33 cellular contexts compared by ENCODE assay signal in genomic region chr20:8372819-8373218, GRCh38.
A peak's percentile ranks its signal among the peaks of the same experiment; 100 is the strongest.
DNase-seq lines count a peak whose midpoint lies in the region; ATAC-seq, FAIRE-seq and TF ChIP-seq lines count a peak whose summit lies in the region.
"Had no signal": no experiment of that assay in that cellular context is flagged by ENCODE, and none has a peak within 500 bp of the region (broad histone marks: within the 10 kb centered on the region; RNA-seq: fewer than 3 reads in every experiment).

No MANE protein-coding gene starts in this region.

- H4K8ac ChIP-seq in H1 (ENCODE audit: extremely low read depth, insufficient read depth, low read length) = no peak overlapping the region

- no peak overlapping the region for H3K14ac ChIP-seq in H1 (ENCODE audit: insufficient read length)

- no peaks in the 10 kb centered on the region for H3K9me3 ChIP-seq in H1 (ENCODE audit: insufficient read depth in 2 of 2, low read depth in 1 of 2, low read length in 1 of 2)
- H3K9me3 ChIP-seq: esophagus muscularis mucosa, heart right ventricle, MG63, psoas muscle, tibial artery, vagina had no signal

- no peak overlapping the region for H3K4ac ChIP-seq in H1 (replicated peaks; ENCODE audit: insufficient read length, low read depth, low read length)

- H3K36me3 Mint-ChIP-seq in natural killer cell = no peaks in the 10 kb centered on the region
- H3K36me3 Mint-ChIP-seq in natural killer cell treated with Interleukin-12 subunit alpha and Interleukin-12 subunit beta and Interleukin-15 and Interleukin-18, amount 100 ng/mL, for 72 hours = no peaks in the 10 kb centered on the region
- no peaks in the 10 kb centered on the region for H3K36me3 Mint-ChIP-seq in activated CD8-positive, alpha-beta memory T cell treated with anti-CD3 and anti-CD28 coated beads, Interleukin-2, amount 10 ng/mL, durations not matched to agents 7 days and 5 days
- H3K36me3 Mint-ChIP-seq: brain had no signal

- no peak overlapping the region for H2BK120ac ChIP-seq in H1 (replicated peaks; ENCODE audit: low read depth, low read length)

- H2AK5ac ChIP-seq in H1 (ENCODE audit: low read depth, low read length) = no peak overlapping the region

- ATAC-seq in natural killer cell = peak in 2 of 3 donors; percentile 57 to 64
- no peak for ATAC-seq in natural killer cell treated with Interleukin-12 subunit alpha and Interleukin-12 subunit beta and Interleukin-15 and Interleukin-18, amount 100 ng/mL, for 72 hours
- ATAC-seq in activated CD8-positive, alpha-beta memory T cell treated with anti-CD3 and anti-CD28 coated beads, Interleukin-2, amount 10 ng/mL, durations not matched to agents 7 days and 5 days = no peak
- ATAC-seq: activated CD8-positive, alpha-beta T cell treated with anti-CD3 and anti-CD28 coated beads, Interleukin-2, amount 10 ng/mL, durations not matched to agents 7 days and 5 days; foreskin keratinocyte; heart right ventricle; PC-3; psoas muscle; Right ventricle myocardium inferior; sciatic nerve had no signal

- H3K27me3 Mint-ChIP-seq in natural killer cell (ENCODE audit: low read depth in 2 of 2) = no peaks in the 10 kb centered on the region
- no peaks in the 10 kb centered on the region for H3K27me3 Mint-ChIP-seq in natural killer cell treated with Interleukin-12 subunit alpha and Interleukin-12 subunit beta and Interleukin-15 and Interleukin-18, amount 100 ng/mL, for 72 hours
- H3K27me3 Mint-ChIP-seq in activated CD8-positive, alpha-beta memory T cell treated with anti-CD3 and anti-CD28 coated beads, Interleukin-2, amount 10 ng/mL, durations not matched to agents 7 days and 5 days = no peaks in the 10 kb centered on the region
- H3K27me3 Mint-ChIP-seq: brain had no signal

- WGBS in H1 (ENCODE audit: extremely low coverage in 1 of 2, insufficient coverage in 1 of 2, insufficient read length in 1 of 2, insufficient replicate concordance in 2 of 2, low coverage in 1 of 2, low lambda C conversion rate in 2 of 2, missing lambda C conversion rate in 1 of 2), 2 experiments = 94% methylated on average over 5 of the region's 5 CpGs; no CpG with 5 or more reads in 1 of the 2 experiments

- no peak overlapping the region for H3K56ac ChIP-seq in H1 (replicated peaks; ENCODE audit: insufficient read length, low read depth, low read length)

- H3K4me3 ChIP-seq in H1 (ENCODE audit: extremely low read depth in 1 of 4, insufficient read depth in 2 of 4, low read depth in 3 of 4, low read length in 4 of 4) = no peak overlapping the region
- H3K4me3 ChIP-seq: esophagus muscularis mucosa, heart right ventricle, MG63, psoas muscle, tibial artery, vagina had no signal

- intact Hi-C loops in natural killer cell (cut with micrococcal nuclease) = no loop called here

- H3K79me1 ChIP-seq in H1 (ENCODE audit: low read depth, low read length) = no peaks in the 10 kb centered on the region

- TF ChIP-seq CTCF in natural killer cell (IDR thresholded peaks at IDR 0.05) (no peak), H1 (IDR thresholded peaks at IDR 0.05; ENCODE audit: control extremely low read depth in 1 of 3, insufficient read depth in 1 of 3, low read depth in 1 of 3, low read length in 3 of 3) (no peak)

- no peak overlapping the region for H4K5ac ChIP-seq in H1 (ENCODE audit: insufficient read length, low read depth, low read length)

- TF ChIP-seq RAD21 in H1 (IDR thresholded peaks at IDR 0.05 in 1 of 2, conservative IDR thresholded peaks at IDR 0.05 in 1 of 2; ENCODE audit: low read depth in 2 of 2, low read length in 2 of 2) = no peak

- H3K4me1 ChIP-seq in H1 (replicated peaks in 1 of 4; ENCODE audit: control insufficient read depth in 3 of 4, insufficient read depth in 4 of 4, low read length in 3 of 4) = no peaks in the 10 kb centered on the region; a peak in 1 of 7 replicates
- H3K4me1 ChIP-seq: foreskin keratinocyte, vagina had no signal

- H3K79me2 ChIP-seq in H1 (ENCODE audit: control insufficient read depth in 1 of 2, insufficient read depth in 2 of 2, low read length in 2 of 2) = no peaks in the 10 kb centered on the region

- no peak overlapping the region for H3K4me3 Mint-ChIP-seq in natural killer cell
- no peak overlapping the region for H3K4me3 Mint-ChIP-seq in natural killer cell treated with Interleukin-12 subunit alpha and Interleukin-12 subunit beta and Interleukin-15 and Interleukin-18, amount 100 ng/mL, for 72 hours
- no peak overlapping the region for H3K4me3 Mint-ChIP-seq in activated CD8-positive, alpha-beta memory T cell treated with anti-CD3 and anti-CD28 coated beads, Interleukin-2, amount 10 ng/mL, durations not matched to agents 7 days and 5 days
- H3K4me3 Mint-ChIP-seq: activated CD8-positive, alpha-beta T cell treated with anti-CD3 and anti-CD28 coated beads, Interleukin-2, amount 10 ng/mL, durations not matched to agents 7 days and 5 days; brain had no signal

- DNase-seq in natural killer cell (no peak), MV-4-11 (lab: John Stamatoyannopoulos, UW) (peak; percentile 27), H1 (ENCODE audit: low read depth in 1 of 2, low spot score in 2 of 2) (no peak), NCI-H1048 (lab: John Stamatoyannopoulos, UW) (no peak), C1 segment of cervical spinal cord (lab: John Stamatoyannopoulos, UW) (no peak), NCI-H1930 (lab: John Stamatoyannopoulos, UW) (no peak)
- no peak for DNase-seq in natural killer cell treated with Interleukin-12 subunit alpha and Interleukin-12 subunit beta and Interleukin-15 and Interleukin-18, amount 100 ng/mL, for 72 hours (ENCODE audit: low spot score)
- DNase-seq in activated CD8-positive, alpha-beta memory T cell treated with anti-CD3 and anti-CD28 coated beads, Interleukin-2, amount 10 ng/mL, durations not matched to agents 7 days and 5 days = no peak
- DNase-seq: ACHN; activated CD4-positive, alpha-beta T cell treated with anti-CD3 and anti-CD28 coated beads for 4 hours; activated CD8-positive, alpha-beta T cell treated with anti-CD3 and anti-CD28 coated beads, Interleukin-2, amount 10 ng/mL, durations not matched to agents 7 days and 5 days; activated naive CD4-positive, alpha-beta T cell treated with anti-CD3 and anti-CD28 coated beads, Interleukin-2, amount 50 U/mL, for 16 hours; cerebellar nuclear complex; COR-L47; foreskin keratinocyte; heart right ventricle; kidney; MG63; NCI-H1436 treated with DMSO at 0.1 percent for 48 hours; NCI-H2171; NCI-H510A; PC-3; psoas muscle; stimulated activated CD4-positive, alpha-beta T cell treated with anti-CD3 and anti-CD28 coated beads, Interleukin-4, amount 100 ng/mL, for 24 hours; tibial artery had no signal

- no peaks in the 10 kb centered on the region; a peak in 1 of 8 replicates for H3K36me3 ChIP-seq in H1 (ENCODE audit: control insufficient read depth in 2 of 4, insufficient read depth in 4 of 4, low read length in 3 of 4)
- H3K36me3 ChIP-seq: esophagus muscularis mucosa, heart right ventricle, MG63, tibial artery, vagina had no signal

- TF ChIP-seq EP300 in H1 (IDR thresholded peaks at IDR 0.05; ENCODE audit: borderline replicate concordance in 1 of 2, low read depth in 2 of 2, low read length in 2 of 2) = no peak

- H2BK20ac ChIP-seq in H1 (ENCODE audit: low read length) = no peak overlapping the region

- POLR2A ChIA-PET in H1 (lab: Charles Lee; ENCODE audit: partially characterized antibody) = no interaction called here

- no peak for FAIRE-seq in H1 (lab: Jason Lieb, UNC)
- FAIRE-seq: G401.6, kidney had no signal

- H3K27me3 ChIP-seq in H1 (replicated peaks in 1 of 4; ENCODE audit: control insufficient read depth in 3 of 4, extremely low read depth in 1 of 4, insufficient read depth in 3 of 4, low read length in 3 of 4) = no peaks in the 10 kb centered on the region
- H3K27me3 ChIP-seq: esophagus muscularis mucosa, foreskin keratinocyte, heart right ventricle, MG63, tibial artery, vagina had no signal

- no peak for TF ChIP-seq POLR2A in H1 (IDR thresholded peaks at IDR 0.05; ENCODE audit: control extremely low read depth in 1 of 2, low read depth in 2 of 2, low read length in 2 of 2)

- H3K23me2 ChIP-seq in H1 (ENCODE audit: low read depth, low read length) = no peaks in the 10 kb centered on the region

- H4K91ac ChIP-seq in H1 (replicated peaks; ENCODE audit: insufficient read length, low read length) = no peak overlapping the region

- no peak overlapping the region for H3K23ac ChIP-seq in H1 (ENCODE audit: insufficient read length)

- H2BK5ac ChIP-seq in H1 (ENCODE audit: low read depth, low read length) = no peak overlapping the region

- H3K9me3 Mint-ChIP-seq in natural killer cell = no peaks in the 10 kb centered on the region
- H3K9me3 Mint-ChIP-seq in natural killer cell treated with Interleukin-12 subunit alpha and Interleukin-12 subunit beta and Interleukin-15 and Interleukin-18, amount 100 ng/mL, for 72 hours = no peaks in the 10 kb centered on the region
- H3K9me3 Mint-ChIP-seq in activated CD8-positive, alpha-beta memory T cell treated with anti-CD3 and anti-CD28 coated beads, Interleukin-2, amount 10 ng/mL, durations not matched to agents 7 days and 5 days (ENCODE audit: low read depth) = no peaks in the 10 kb centered on the region
- H3K9me3 Mint-ChIP-seq: activated T-helper 2 cell treated with anti-CD3 and anti-CD28 coated beads, Interferon-gamma antibody, Interleukin-2, Interleukin-4, amounts not matched to agents 10 μg/mL and 5 μg/mL and 100 μg/mL, durations not matched to agents 14 hours and 24 hours and 36 hours had no signal

- peaks cover 50 to 51% of the 10 kb centered on the region in 2 donors for H3K4me1 Mint-ChIP-seq in natural killer cell
- H3K4me1 Mint-ChIP-seq in natural killer cell treated with Interleukin-12 subunit alpha and Interleukin-12 subunit beta and Interleukin-15 and Interleukin-18, amount 100 ng/mL, for 72 hours (ENCODE audit: low read depth in 2 of 2) = peaks cover 20 to 22% of the 10 kb centered on the region in 2 donors
- peaks cover 9% of the 10 kb centered on the region for H3K4me1 Mint-ChIP-seq in activated CD8-positive, alpha-beta memory T cell treated with anti-CD3 and anti-CD28 coated beads, Interleukin-2, amount 10 ng/mL, durations not matched to agents 7 days and 5 days
- H3K4me1 Mint-ChIP-seq: brain had no signal

- H4K20me1 ChIP-seq in H1 (replicated peaks in 1 of 2; ENCODE audit: control insufficient read depth in 1 of 2, insufficient read depth in 2 of 2, low read length in 2 of 2) = no peaks in the 10 kb centered on the region

- no peak overlapping the region for H2BK15ac ChIP-seq in H1 (ENCODE audit: low read length)

- H3K27ac Mint-ChIP-seq in natural killer cell = peak overlapping the region; percentile 2 to 6
- peak overlapping the region in 1 of 2 donors; percentile 36 for H3K27ac Mint-ChIP-seq in natural killer cell treated with Interleukin-12 subunit alpha and Interleukin-12 subunit beta and Interleukin-15 and Interleukin-18, amount 100 ng/mL, for 72 hours
- H3K27ac Mint-ChIP-seq in activated CD8-positive, alpha-beta memory T cell treated with anti-CD3 and anti-CD28 coated beads, Interleukin-2, amount 10 ng/mL, durations not matched to agents 7 days and 5 days = no peak overlapping the region
- H3K27ac Mint-ChIP-seq: activated CD8-positive, alpha-beta T cell treated with anti-CD3 and anti-CD28 coated beads, Interleukin-2, amount 10 ng/mL, durations not matched to agents 7 days and 5 days; activated T-helper 2 cell treated with anti-CD3 and anti-CD28 coated beads, Interferon-gamma antibody, Interleukin-2, Interleukin-4, amounts not matched to agents 10 μg/mL and 5 μg/mL and 100 μg/mL, durations not matched to agents 14 hours and 24 hours and 36 hours; brain had no signal

- H3K18ac ChIP-seq in H1 (ENCODE audit: extremely low read depth, low read length) = no peak overlapping the region

- no peak overlapping the region for H3K4me2 ChIP-seq in H1 (ENCODE audit: insufficient read depth in 1 of 2, low read depth in 2 of 2, low read length in 2 of 2)

- no peak overlapping the region for H2BK12ac ChIP-seq in H1 (ENCODE audit: low read depth, low read length)

- no peak overlapping the region for H3K9ac ChIP-seq in H1 (replicated peaks in 1 of 4; ENCODE audit: extremely low read depth in 1 of 4, low read depth in 3 of 4, low read length in 3 of 4)

- H2AFZ ChIP-seq in H1 (ENCODE audit: low read length) = 0 out of 2 replicates have a peak overlapping the region, but pooled peaks have one; percentile 21

- no peak overlapping the region for H3K27ac ChIP-seq in H1 (ENCODE audit: low read depth, low read length)
- H3K27ac ChIP-seq: esophagus muscularis mucosa, foreskin keratinocyte, heart right ventricle, psoas muscle, tibial artery, vagina, VCaP had no signal

- CTCF ChIA-PET in H1 (lab: Charles Lee; ENCODE audit: partially characterized antibody) = interaction anchor here (1.0 to 2.4 kb wide), 3 partner anchors 12 to 17 kb away, joined by 3 to 16 read pairs (median 3); no protein-coding TSS in a partner anchor
- CTCF ChIA-PET in activated CD8-positive, alpha-beta memory T cell treated with anti-CD3 and anti-CD28 coated beads, Interleukin-2, amount 10 ng/mL, durations not matched to agents 7 days and 5 days (lab: Charles Lee) = no interaction called here

Comparison
In these comparisons a context has a peak if more than half of its experiments do, and no peak if none do; other contexts are left out.
1. ATAC-seq: peak in natural killer cell (2 of 3); none in natural killer cell treated with Interleukin-12 subunit alpha and Interleukin-12 subunit beta and Interleukin-15 and Interleukin-18, amount 100 ng/mL, for 72 hours (0 of 2) and activated CD8-positive, alpha-beta memory T cell treated with anti-CD3 and anti-CD28 coated beads, Interleukin-2, amount 10 ng/mL, durations not matched to agents 7 days and 5 days (single experiment).